ENCODE assay signal across 1 cellular context in genomic region chr19:43934985-43935708, GRCh38.
A peak's percentile ranks its signal among the peaks of the same experiment; 100 is the strongest.
TF ChIP-seq lines count a peak whose summit lies in the region.

Gene ZNF45 (minus strand): TSS chr19:43935282. CDS start chr19:43922185, 13,097 bp downstream.

TF ChIP-seq in K562, 482 proteins besides CTCF, POLR2A, EP300 and RAD21 (continued from another document and continues in another):
- no peak for TF ChIP-seq ATF3 (IDR thresholded peaks at IDR 0.05)
- no peak for TF ChIP-seq ATF3 (CRISPR knock-in tag; conservative IDR thresholded peaks at IDR 0.05)
- TF ChIP-seq SMARCA4 (IDR thresholded peaks at IDR 0.05) = no peak
- TF ChIP-seq RNF219 (CRISPR knock-in tag; IDR thresholded peaks at IDR 0.05) = no peak
- no peak for TF ChIP-seq HLTF (IDR thresholded peaks at IDR 0.05)
- peak; percentile 71 for TF ChIP-seq EGR1 (conservative IDR thresholded peaks at IDR 0.05)
- TF ChIP-seq ZBTB17 (CRISPR knock-in tag; IDR thresholded peaks at IDR 0.05) = no peak
- no peak for TF ChIP-seq BCLAF1 (IDR thresholded peaks at IDR 0.05; ENCODE audit: borderline replicate concordance in 1 of 2, control insufficient read depth in 1 of 2, low read depth in 2 of 2, low read length in 1 of 2)
- TF ChIP-seq CTBP1 (IDR thresholded peaks at IDR 0.05; ENCODE audit: borderline replicate concordance) = no peak
- TF ChIP-seq HEY1 (CRISPR knock-in tag; IDR thresholded peaks at IDR 0.05; ENCODE audit: borderline replicate concordance) = no peak
- no peak for TF ChIP-seq SMAD2 (IDR thresholded peaks at IDR 0.05; ENCODE audit: low read depth, low read length)
- peak in 1 of 2 experiments; percentile 74; a peak in 1 of 4 replicates for TF ChIP-seq HDAC1 (IDR thresholded peaks at IDR 0.05)
- no peak for TF ChIP-seq ZNF224 (CRISPR knock-in tag; IDR thresholded peaks at IDR 0.05)
- no peak for TF ChIP-seq ZNF778 (CRISPR knock-in tag; IDR thresholded peaks at IDR 0.05)
- no peak for TF ChIP-seq SMARCC2 (IDR thresholded peaks at IDR 0.05; ENCODE audit: low read depth)
- no peak for TF ChIP-seq ZNF232 (CRISPR knock-in tag; IDR thresholded peaks at IDR 0.05)
- no peak for TF ChIP-seq NR2F6 (CRISPR knock-in tag; IDR thresholded peaks at IDR 0.05)
- no peak for TF ChIP-seq RBM22 (IDR thresholded peaks at IDR 0.05; ENCODE audit: low read depth, low read length, poor library complexity, severe bottlenecking)
- no peak for TF ChIP-seq DLX4 (CRISPR knock-in tag; IDR thresholded peaks at IDR 0.05)
- TF ChIP-seq KDM2B (CRISPR knock-in tag; IDR thresholded peaks at IDR 0.05) = no peak
- no peak for TF ChIP-seq ZNF134 (CRISPR knock-in tag; conservative IDR thresholded peaks at IDR 0.05)
- no peak for TF ChIP-seq PHB (CRISPR knock-in tag; IDR thresholded peaks at IDR 0.05)
- TF ChIP-seq TGIF2 (CRISPR knock-in tag; IDR thresholded peaks at IDR 0.05) = no peak; the same call in 1 of the 2 replicates
- TF ChIP-seq ZNF830 (CRISPR knock-in tag; IDR thresholded peaks at IDR 0.05) = no peak
- no peak for TF ChIP-seq ZNF639 (CRISPR knock-in tag; conservative IDR thresholded peaks at IDR 0.05 in 1 of 2, IDR thresholded peaks at IDR 0.05 in 1 of 2)
- peak in 1 of 2 experiments; percentile 75; a peak in 2 of 4 replicates for TF ChIP-seq KDM4B (IDR thresholded peaks at IDR 0.05; ENCODE audit: borderline replicate concordance in 2 of 2, low read depth in 1 of 2)
- TF ChIP-seq SIN3B (IDR thresholded peaks at IDR 0.05; ENCODE audit: low read depth) = no peak
- no peak for TF ChIP-seq NUFIP1 (IDR thresholded peaks at IDR 0.05; ENCODE audit: partially characterized antibody)
- TF ChIP-seq CBX1 (IDR thresholded peaks at IDR 0.05; ENCODE audit: low read depth) = peak; percentile 55; the same call in 1 of the 2 replicates
- no peak for TF ChIP-seq MTF1 (CRISPR knock-in tag; IDR thresholded peaks at IDR 0.05; ENCODE audit: borderline replicate concordance)
- peak; percentile 49; the same call in 1 of the 2 replicates for TF ChIP-seq ELF2 (CRISPR knock-in tag; IDR thresholded peaks at IDR 0.05)
- TF ChIP-seq HOXB6 (CRISPR knock-in tag; IDR thresholded peaks at IDR 0.05; ENCODE audit: borderline replicate concordance) = no peak
- TF ChIP-seq NEUROD1 (IDR thresholded peaks at IDR 0.05; ENCODE audit: borderline replicate concordance, low read depth, low read length, partially characterized antibody) = no peak
- TF ChIP-seq RAD51 (IDR thresholded peaks at IDR 0.05; ENCODE audit: borderline replicate concordance, low read depth) = no peak
- peak; percentile 97 for TF ChIP-seq GABPB1 (CRISPR knock-in tag; IDR thresholded peaks at IDR 0.05)
- no peak for TF ChIP-seq FIP1L1 (IDR thresholded peaks at IDR 0.05; ENCODE audit: low read depth, low read length, poor library complexity, severe bottlenecking)
- TF ChIP-seq POLR2AphosphoS2 (IDR thresholded peaks at IDR 0.05; ENCODE audit: low read length) = no peak
- no peak for TF ChIP-seq NBN (IDR thresholded peaks at IDR 0.05; ENCODE audit: low read depth)
- no peak for TF ChIP-seq ZC3H11A (IDR thresholded peaks at IDR 0.05; ENCODE audit: low read depth, low read length)
- peak in 1 of 2 experiments; percentile 57; a peak in 1 of 4 replicates for TF ChIP-seq MNT (conservative IDR thresholded peaks at IDR 0.05)
- TF ChIP-seq ZC3H4 (CRISPR knock-in tag; IDR thresholded peaks at IDR 0.05; ENCODE audit: borderline replicate concordance) = no peak
- no peak for TF ChIP-seq CHD7 (IDR thresholded peaks at IDR 0.05; ENCODE audit: low read depth, low read length)
- TF ChIP-seq KHSRP (IDR thresholded peaks at IDR 0.05) = no peak
- no peak for TF ChIP-seq ZFP36 (IDR thresholded peaks at IDR 0.05; ENCODE audit: low read depth, low read length, partially characterized antibody)
